ENCODE assay signal across 25 cellular contexts in the genomic region with DNA sequence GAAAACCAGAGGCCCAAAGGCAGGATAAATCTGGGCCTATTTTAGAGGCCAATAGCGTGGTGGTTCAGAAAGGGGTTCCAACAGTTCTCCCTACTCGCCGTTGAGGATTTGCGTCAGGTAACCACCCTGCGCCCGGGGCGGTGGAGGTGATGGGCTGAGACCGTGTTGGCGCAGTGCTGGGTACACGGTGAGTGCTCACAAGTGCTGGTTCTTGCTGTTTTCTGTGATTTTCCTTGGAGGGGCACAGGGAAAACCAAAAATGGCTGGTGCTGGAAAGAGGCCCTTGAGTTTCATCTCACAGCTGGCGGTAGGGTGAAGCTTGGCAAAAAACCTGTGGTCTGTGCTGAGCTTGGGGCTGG. TPM values are rescaled to one million over a fixed set of nuclear protein-coding genes. Genes with fewer than 3 reads are reported as not detected.
"Had no signal": no experiment of that assay in that cellular context is flagged by ENCODE, and none has a peak within 500 bp of the region (broad histone marks: within the 10 kb centered on the region; RNA-seq: fewer than 3 reads in every experiment).

No MANE protein-coding gene starts in this region.

- H3K4me3 ChIP-seq: gastrocnemius medialis, right lobe of liver, SJCRH30, transverse colon had no signal

- H3K27ac Mint-ChIP-seq: activated naive CD4-positive, alpha-beta T cell treated with anti-CD3 and anti-CD28 coated beads, Interleukin-2, amount 50 U/mL, for 72 hours; activated T-cell treated with anti-CD3 and anti-CD28 coated beads, Interleukin-2, amount 50 U/mL, for 72 hours; immature natural killer cell; naive thymus-derived CD8-positive, alpha-beta T cell; stimulated activated naive CD8-positive, alpha-beta T cell treated with anti-CD3 and anti-CD28 coated beads, Interleukin-15, amount 100 ng/mL, for 72 hours; T-helper 17 cell had no signal

- ATAC-seq: activated naive CD4-positive, alpha-beta T cell treated with anti-CD3 and anti-CD28 coated beads, Interleukin-2, amount 50 U/mL, for 72 hours; activated T-cell treated with anti-CD3 and anti-CD28 coated beads, Interleukin-2, amount 50 U/mL, for 72 hours; gastrocnemius medialis; naive thymus-derived CD8-positive, alpha-beta T cell; T-helper 17 cell had no signal

- H3K4me1 Mint-ChIP-seq: immature natural killer cell; stimulated activated naive CD8-positive, alpha-beta T cell treated with anti-CD3 and anti-CD28 coated beads, Interleukin-15, amount 100 ng/mL, for 72 hours had no signal

- DNase-seq: activated CD4-positive, alpha-beta T cell treated with anti-CD3 and anti-CD28 coated beads for 1 hour; activated CD4-positive, alpha-beta T cell treated with anti-CD3 and anti-CD28 coated beads, Interleukin-2, amount 50 U/mL, for 4 hours; activated gamma-delta T cell treated with Interleukin-2 at 50 U/mL for 16 hours; activated T-cell treated with anti-CD3 and anti-CD28 coated beads, Interleukin-2, amount 50 U/mL, for 72 hours; amniotic stem cell; gastrocnemius medialis; heart right ventricle; immature natural killer cell; left ventricle myocardium superior; mesenchymal stem cell; naive thymus-derived CD8-positive, alpha-beta T cell; occipital lobe; right lobe of liver; SJCRH30; small intestine; stimulated activated CD4-positive, alpha-beta T cell treated with anti-CD3 and anti-CD28 coated beads, Interleukin-4, amount 100 ng/mL, for 1 hour; stimulated activated naive CD8-positive, alpha-beta T cell treated with anti-CD3 and anti-CD28 coated beads, Interleukin-15, amount 100 ng/mL, for 72 hours; T-helper 17 cell; transverse colon had no signal

- H3K36me3 ChIP-seq: gastrocnemius medialis, heart right ventricle, prostate gland, right lobe of liver, SJCRH30, suprapubic skin, transverse colon had no signal

- H3K4me1 ChIP-seq: gastrocnemius medialis, prostate gland, right lobe of liver, SJCRH30 had no signal

- H3K27ac ChIP-seq: gastrocnemius medialis, heart right ventricle, prostate gland, right lobe of liver, SJCRH30, suprapubic skin, transverse colon, VCaP had no signal

- H3K4me3 Mint-ChIP-seq: activated T-cell treated with anti-CD3 and anti-CD28 coated beads, Interleukin-2, amount 50 U/mL, for 72 hours; immature natural killer cell; stimulated activated naive CD8-positive, alpha-beta T cell treated with anti-CD3 and anti-CD28 coated beads, Interleukin-15, amount 100 ng/mL, for 72 hours; T-helper 17 cell had no signal

- H3K9me3 ChIP-seq: gastrocnemius medialis, prostate gland, right lobe of liver had no signal

RNA-seq across cellular contexts. Expression of a gene that starts 35.1 kb away (rescaled TPM):
- total RNA-seq: activated CD8-positive, alpha-beta memory T cell treated with anti-CD3 and anti-CD28 coated beads for 36 hours; activated naive CD4-positive, alpha-beta T cell treated with anti-CD3 and anti-CD28 coated beads, Interleukin-2, amount 50 U/mL, for 72 hours; activated T-cell treated with anti-CD3 and anti-CD28 coated beads, Interleukin-2, amount 50 U/mL, for 72 hours; esophagus mucosa; gastrocnemius medialis; heart right ventricle; left ventricle myocardium superior; naive thymus-derived CD8-positive, alpha-beta T cell; right lobe of liver; SJCRH30; suprapubic skin; T-helper 17 cell; transverse colon had no signal

RNA-seq across cellular contexts. Expression of a gene that starts 57.6 kb away (rescaled TPM):
- total RNA-seq: activated CD8-positive, alpha-beta memory T cell treated with anti-CD3 and anti-CD28 coated beads for 36 hours; activated naive CD4-positive, alpha-beta T cell treated with anti-CD3 and anti-CD28 coated beads, Interleukin-2, amount 50 U/mL, for 72 hours; activated T-cell treated with anti-CD3 and anti-CD28 coated beads, Interleukin-2, amount 50 U/mL, for 72 hours; occipital lobe; SJCRH30; T-helper 17 cell had no signal
